7 cellular contexts compared by ENCODE assay signal in genomic region chr3:57756528-57757401, GRCh38. TPM values are rescaled to one million over a fixed set of nuclear protein-coding genes. Genes with fewer than 3 reads are reported as not detected.
DNase-seq lines count a peak whose midpoint lies in the region; ATAC-seq and TF ChIP-seq lines count a peak whose summit lies in the region.

No MANE protein-coding gene starts in this region.

- POLR2A ChIA-PET in PC-3 (lab: Charles Lee; ENCODE audit: unreplicated experiment) = interaction anchor here (0.5 to 1.4 kb wide), 4 partner anchors 11 to 1075 kb away, joined by 3 to 7 read pairs (median 3); no protein-coding TSS in a partner anchor

- peak; percentile 12 for ATAC-seq in GM18517 (IDR thresholded peaks at IDR 0.05; ENCODE audit: unreplicated experiment)
- peak; percentile 17 for ATAC-seq in HG02852 (IDR thresholded peaks at IDR 0.05; ENCODE audit: unreplicated experiment)
- ATAC-seq in PC-3 = peak; percentile 22
- peak; percentile 23 for ATAC-seq in gastroesophageal sphincter
- peak; percentile 44 to 71 for ATAC-seq in upper lobe of left lung (ENCODE audit: low FRiP score in 2 of 2)

- H3F3A ChIP-seq in PC-3 (ENCODE audit: low read length, unreplicated experiment) = peaks cover 9% of the 10 kb centered on the region

- H3K4me1 ChIP-seq in PC-3 (ENCODE audit: insufficient read depth, low read length) (peaks cover 41% of the 10 kb centered on the region), gastroesophageal sphincter (peaks cover 0 to 52% (median 15%) of the 10 kb centered on the region in 3 donors), neutrophil (ENCODE audit: control insufficient read depth in 1 of 2, insufficient read depth in 1 of 2, low read depth in 1 of 2, low read length in 1 of 2) (peaks cover 34 to 37% of the 10 kb centered on the region in 2 experiments), upper lobe of left lung (peaks cover 29 to 51% (median 34%) of the 10 kb centered on the region in 4 donors)

- DNase-seq in PC-3 (peak; percentile 83), upper lobe of left lung (peak; percentile 51 to 90)
- DNase-seq in activated gamma-delta T cell treated with anti-CD3 and anti-CD28 coated beads, Interleukin-2, amount 50 U/mL, for 16 hours (ENCODE audit: low read depth) = peak; percentile 19

- BruUV-seq in PC-3 (replicated peaks; lab: Mats Ljungman, UMichigan) = no TSS peak

- H3K9me3 ChIP-seq in PC-3 (ENCODE audit: low read length) (no peaks in the 10 kb centered on the region), gastroesophageal sphincter (no peaks in the 10 kb centered on the region), neutrophil (no peaks in the 10 kb centered on the region), upper lobe of left lung (no peaks in the 10 kb centered on the region)

- peak overlapping the region; percentile 84 for H3K4me2 ChIP-seq in PC-3 (ENCODE audit: low read length)

- peaks cover 64% of the 10 kb centered on the region for H3K79me2 ChIP-seq in PC-3 (ENCODE audit: low read length)

- 0% methylated on average over 1 to 10 of the region's 84 CpGs for WGBS in gastroesophageal sphincter (ENCODE audit: low coverage in 1 of 2), 2 donors
- 0 to 1% methylated on average over 6 to 55 of the region's 84 CpGs for WGBS in upper lobe of left lung, 2 donors

- peak overlapping the region; percentile 45 for H3K27ac ChIP-seq in PC-3 (ENCODE audit: low read length)
- peak overlapping the region; percentile 70 to 93 (median 90) for H3K27ac ChIP-seq in gastroesophageal sphincter
- H3K27ac ChIP-seq in neutrophil = peak overlapping the region; percentile 81
- H3K27ac ChIP-seq in upper lobe of left lung = peak overlapping the region; percentile 86 to 96 (median 92)

- peak overlapping the region; percentile 90 for H3K4me3 ChIP-seq in PC-3 (ENCODE audit: low read length)
- H3K4me3 ChIP-seq in gastroesophageal sphincter = peak overlapping the region; percentile 70 to 80
- peak overlapping the region; percentile 98 for H3K4me3 ChIP-seq in neutrophil (ENCODE audit: low read depth in 1 of 2, low read length in 1 of 2)
- H3K4me3 ChIP-seq in upper lobe of left lung = peak overlapping the region; percentile 85 to 97 (median 94)

- peaks cover 34% of the 10 kb centered on the region for H4K20me1 ChIP-seq in PC-3 (ENCODE audit: low read length)

- no peak for TF ChIP-seq EP300 in gastroesophageal sphincter (IDR thresholded peaks at IDR 0.05)
- TF ChIP-seq EP300 in upper lobe of left lung (IDR thresholded peaks at IDR 0.05) = no peak

- H2AFZ ChIP-seq in PC-3 (ENCODE audit: low read length) = peak overlapping the region; percentile 92

- TF ChIP-seq CTCF in PC-3 (conservative IDR thresholded peaks at IDR 0.05; ENCODE audit: low read depth, low read length) (no peak), gastroesophageal sphincter (IDR thresholded peaks at IDR 0.05) (no peak), neutrophil (IDR thresholded peaks at IDR 0.05) (no peak), upper lobe of left lung (IDR thresholded peaks at IDR 0.05) (no peak)

- CTCF ChIA-PET in PC-3 (lab: Charles Lee) = interaction anchor here (0.8 to 0.9 kb wide), 2 partner anchors 59 to 69 kb away, joined by 3 to 6 read pairs; no protein-coding TSS in a partner anchor

- peaks cover 18% of the 10 kb centered on the region for H3K36me3 ChIP-seq in PC-3 (ENCODE audit: low read depth, low read length)
- peaks cover 0 to 6% of the 10 kb centered on the region in 2 donors for H3K36me3 ChIP-seq in gastroesophageal sphincter
- peaks cover 26% of the 10 kb centered on the region for H3K36me3 ChIP-seq in neutrophil
- peaks cover 0 to 4% (median 2%) of the 10 kb centered on the region in 4 donors for H3K36me3 ChIP-seq in upper lobe of left lung

- H3K9ac ChIP-seq in PC-3 (ENCODE audit: low read length) = peak overlapping the region; percentile 90

- H3K27me3 ChIP-seq in PC-3 (ENCODE audit: low read length) (no peaks in the 10 kb centered on the region), gastroesophageal sphincter (no peaks in the 10 kb centered on the region), neutrophil (no peaks in the 10 kb centered on the region), upper lobe of left lung (no peaks in the 10 kb centered on the region)

- intact Hi-C loops in PC-3 (cut with micrococcal nuclease) = loop anchor here (1.0 kb wide), 2 partner anchors 64 to 159 kb away; partner anchors contain the start of gene ARF4

- H3K9me2 ChIP-seq in PC-3 (replicated peaks; ENCODE audit: low read length) = no peaks in the 10 kb centered on the region

- TF ChIP-seq POLR2A in gastroesophageal sphincter (IDR thresholded peaks at IDR 0.05) (peak in 1 of 2 donors; percentile 7), upper lobe of left lung (IDR thresholded peaks at IDR 0.05) (peak in 1 of 4 donors; percentile 4)

RNA-seq across cellular contexts. Expression of gene SLMAP, which starts 0.7 kb away (rescaled TPM):
- 55.2 and 60.0 TPM in 2 replicates for total RNA-seq in PC-3 (2014; rRNA removed)
- total RNA-seq in gastroesophageal sphincter = 100 to 1,000 TPM; 462 to 594 (median 531) TPM
- total RNA-seq in upper lobe of left lung = 100 to 1,000 TPM in 1 of 6 donors, 10 to 100 TPM in 5; 53.4 to 104 (median 68.4) TPM

Comparison
In these comparisons a context has a peak if more than half of its experiments do, and no peak if none do; other contexts are left out.
1. Peak in every context shown above with its lines: DNase-seq, ATAC-seq, H3K4me3 ChIP-seq and H3K27ac ChIP-seq.
2. DNase-seq: peak in every context shown above with its lines; median percentile 83 in PC-3; 70 in upper lobe of left lung; 19 in activated gamma-delta T cell treated with anti-CD3 and anti-CD28 coated beads, Interleukin-2, amount 50 U/mL, for 16 hours.